Comparison of ENCODE assay signal across 9 cellular contexts in the genomic region with DNA sequence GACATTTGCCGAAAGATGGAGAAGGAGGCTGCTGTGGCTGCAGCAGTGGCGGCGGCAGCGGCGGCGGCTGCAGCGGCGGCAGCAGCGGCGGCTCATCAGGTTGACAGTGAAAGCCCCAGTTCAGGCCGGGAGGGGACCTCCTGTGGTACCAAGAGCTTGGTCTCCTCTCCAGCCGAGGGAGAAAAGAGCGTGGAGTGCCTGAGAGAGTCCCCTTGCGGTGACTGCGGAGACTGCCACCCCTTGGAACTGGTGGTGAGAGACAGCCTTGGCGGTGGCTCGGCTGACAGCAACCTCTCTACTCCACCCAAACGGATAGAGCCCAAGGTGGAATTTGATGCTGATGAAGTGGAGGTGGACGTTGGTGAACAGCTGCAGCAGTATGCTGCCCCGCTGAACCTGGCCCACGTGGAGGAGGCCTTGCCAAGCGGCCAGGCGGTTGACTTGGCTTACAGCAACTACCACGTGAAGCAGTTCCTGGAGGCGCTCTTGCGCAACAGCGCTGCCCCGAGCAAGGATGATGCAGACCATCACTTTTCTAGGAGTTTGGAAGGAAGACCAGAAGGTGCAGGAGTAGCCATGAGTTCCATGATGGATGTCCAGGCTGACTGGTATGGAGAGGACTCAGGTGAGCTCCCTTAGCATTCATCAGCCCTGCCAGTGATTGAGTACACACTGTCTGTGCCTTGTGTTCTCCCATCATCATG. TPM values are rescaled to one million over a fixed set of nuclear protein-coding genes. Genes with fewer than 3 reads are reported as not detected.
DNase-seq lines count a peak whose midpoint lies in the region; ATAC-seq and TF ChIP-seq lines count a peak whose summit lies in the region.
"Had no signal": no experiment of that assay in that cellular context is flagged by ENCODE, and none has a peak within 500 bp of the region (broad histone marks: within the 10 kb centered on the region; RNA-seq: fewer than 3 reads in every experiment).

No MANE protein-coding gene starts in this region.

- no peak overlapping the region for H3K4me2 ChIP-seq in PC-9

- H3K27me3 Mint-ChIP-seq in HFFc6 (ENCODE audit: insufficient read depth): peaks cover 30% of the 10 kb centered on the region
- H3K27me3 Mint-ChIP-seq in natural killer cell (ENCODE audit: low read depth in 2 of 2): peaks cover 4 to 6% of the 10 kb centered on the region in 2 donors

- no peaks in the 10 kb centered on the region for H3K9me2 ChIP-seq in PC-9 (ENCODE audit: insufficient read depth)

- H3K4me1 ChIP-seq in PC-9 (replicated peaks; ENCODE audit: insufficient read depth): no peaks in the 10 kb centered on the region

- H3K79me2 ChIP-seq in PC-9 (ENCODE audit: low read depth): no peaks in the 10 kb centered on the region

- TF ChIP-seq CTCF in HFFc6 (IDR thresholded peaks at IDR 0.05) (peak; percentile 46), natural killer cell (IDR thresholded peaks at IDR 0.05) (no peak), PC-9 (conservative IDR thresholded peaks at IDR 0.05) (no peak)

- no peaks in the 10 kb centered on the region for H3K9me3 ChIP-seq in PC-9 (ENCODE audit: insufficient read depth, low read depth)

- H3K36me3 ChIP-seq in PC-9 (ENCODE audit: low read depth): no peaks in the 10 kb centered on the region

- ATAC-seq in esophagus mucosa: peak; percentile 33
- ATAC-seq in natural killer cell: peak in 2 of 3 donors; percentile 14 to 63

- POLR2A ChIA-PET in PC-9 (lab: Charles Lee; ENCODE audit: unreplicated experiment): no interaction called here

- CTCF ChIA-PET in PC-9 (lab: Charles Lee): no interaction called here

- no peaks in the 10 kb centered on the region for H4K20me1 ChIP-seq in PC-9 (ENCODE audit: insufficient read depth)

- intact Hi-C loops in natural killer cell (cut with micrococcal nuclease) (no loop called here), PC-9 (cut with micrococcal nuclease; ENCODE audit: unreplicated experiment) (no loop called here)

- H3K4me3 ChIP-seq in PC-9: no peak overlapping the region

- H3K27ac ChIP-seq in PC-9: no peak overlapping the region

- no peak overlapping the region for H2AFZ ChIP-seq in PC-9

- H3K4me3 Mint-ChIP-seq in HFFc6: no peak overlapping the region
- H3K4me3 Mint-ChIP-seq in natural killer cell: no peak overlapping the region
- H3K4me3 Mint-ChIP-seq: central memory CD8-positive, alpha-beta T cell had no signal

- no TSS peak for BruUV-seq in PC-9 (replicated peaks; lab: Mats Ljungman, UMichigan)

- H3K36me3 Mint-ChIP-seq in HFFc6 (ENCODE audit: low read depth) (no peaks in the 10 kb centered on the region), natural killer cell (no peaks in the 10 kb centered on the region)

- no peak overlapping the region for H3K27ac Mint-ChIP-seq in HFFc6
- no peak overlapping the region for H3K27ac Mint-ChIP-seq in natural killer cell

- H3K4me1 Mint-ChIP-seq in HFFc6 (ENCODE audit: low read depth): no peaks in the 10 kb centered on the region
- H3K4me1 Mint-ChIP-seq in natural killer cell: no peaks in the 10 kb centered on the region
- H3K4me1 Mint-ChIP-seq: central memory CD8-positive, alpha-beta T cell had no signal

- peaks cover 33% of the 10 kb centered on the region for H3K27me3 ChIP-seq in PC-9 (ENCODE audit: insufficient read depth, low read depth)

- H3F3A ChIP-seq in PC-9 (ENCODE audit: insufficient read depth, low read depth): no peaks in the 10 kb centered on the region

- H3K9me3 Mint-ChIP-seq in HFFc6 (no peaks in the 10 kb centered on the region), natural killer cell (no peaks in the 10 kb centered on the region)
- H3K9me3 Mint-ChIP-seq: central memory CD8-positive, alpha-beta T cell had no signal

- DNase-seq in ELF-1 (ENCODE audit: low read depth, low spot score) (peak; percentile 83), HFFc6 (no peak), natural killer cell (no peak), PC-9 (no peak), NCI-H1105 (lab: John Stamatoyannopoulos, UW) (no peak), SW480 (ENCODE audit: low spot score) (no peak)
- DNase-seq: activated CD8-positive, alpha-beta memory T cell treated with anti-CD3 and anti-CD28 coated beads for 24 hours had no signal

RNA-seq across cellular contexts. Expression of a gene that starts 6.3 kb away (rescaled TPM):
- not detected for total RNA-seq in HFFc6 (2021; fragmentation: NEBNext Ultra II Directional; extraction: Animal tissue kit (Norgen Biotek cat#: 25700))
- total RNA-seq in esophagus mucosa (not detected), natural killer cell (not detected), PC-9 (2021) (0.05 and 0.09 TPM in 2 replicates)
